ENCODE assay signal across 18 cellular contexts in genomic region chr16:29775742-29776408, GRCh38. TPM values are rescaled to one million over a fixed set of nuclear protein-coding genes. Genes with fewer than 3 reads are reported as not detected.
DNase-seq lines count a peak whose midpoint lies in the region; ATAC-seq and TF ChIP-seq lines count a peak whose summit lies in the region.
"Had no signal": no experiment of that assay in that cellular context is flagged by ENCODE, and none has a peak within 500 bp of the region (broad histone marks: within the 10 kb centered on the region; RNA-seq: fewer than 3 reads in every experiment).

No MANE protein-coding gene starts in this region.

- H3K36me3 ChIP-seq in neuronal stem cell (replicated peaks in 1 of 2; ENCODE audit: control insufficient read depth in 2 of 2, insufficient read depth in 2 of 2, low read length in 2 of 2) (no peaks in the 10 kb centered on the region), vagina (no peaks in the 10 kb centered on the region)
- H3K36me3 ChIP-seq: gastrocnemius medialis, thyroid gland had no signal

- intact Hi-C loops in vagina (cut with DNase I): no loop called here

- H3K4me2 ChIP-seq in neuronal stem cell (ENCODE audit: insufficient read depth, low read length, poor library complexity, severe bottlenecking): no peak overlapping the region

- no peaks in the 10 kb centered on the region for H3K79me1 ChIP-seq in neuronal stem cell (ENCODE audit: low read depth, low read length)

- H3K4me3 ChIP-seq in choroid plexus epithelial cell (ENCODE audit: low read depth, low read length) (no peak overlapping the region), neuronal stem cell (ENCODE audit: low read length in 2 of 2) (no peak overlapping the region), vagina (no peak overlapping the region)
- H3K4me3 ChIP-seq: gastrocnemius medialis, thyroid gland had no signal

- H3K27me3 ChIP-seq in neuronal stem cell (ENCODE audit: control insufficient read depth in 3 of 3, insufficient read depth in 3 of 3, low read depth in 1 of 3, low read length in 3 of 3) (peaks cover 0 to 17% (median 2%) of the 10 kb centered on the region in 3 experiments), vagina (no peaks in the 10 kb centered on the region)
- H3K27me3 ChIP-seq: thyroid gland had no signal

- no peak overlapping the region for H3K4ac ChIP-seq in neuronal stem cell (ENCODE audit: low read length)

- H3K14ac ChIP-seq in neuronal stem cell (ENCODE audit: low read length): no peak overlapping the region

- H3K23ac ChIP-seq in neuronal stem cell (ENCODE audit: low read depth, low read length, poor library complexity): no peak overlapping the region

- no peak overlapping the region for H4K8ac ChIP-seq in neuronal stem cell (ENCODE audit: low read depth, low read length)

- TF ChIP-seq CTCF in choroid plexus epithelial cell (conservative IDR thresholded peaks at IDR 0.05; ENCODE audit: low read depth, low read length) (no peak), vagina (IDR thresholded peaks at IDR 0.05) (no peak)

- peak overlapping the region; percentile 22 for H2AFZ ChIP-seq in neuronal stem cell (ENCODE audit: low read length)

- H2BK12ac ChIP-seq in neuronal stem cell (ENCODE audit: low read length): no peak overlapping the region

- H2BK5ac ChIP-seq in neuronal stem cell (ENCODE audit: low read length): no peak overlapping the region

- no peak overlapping the region for H4K91ac ChIP-seq in neuronal stem cell (ENCODE audit: low read depth, low read length, poor library complexity)

- H3K9me3 ChIP-seq in neuronal stem cell (replicated peaks in 1 of 2; ENCODE audit: control insufficient read depth in 2 of 2, insufficient read depth in 1 of 2, low read depth in 1 of 2, low read length in 2 of 2) (no peaks in the 10 kb centered on the region), vagina (no peaks in the 10 kb centered on the region)
- H3K9me3 ChIP-seq: gastrocnemius medialis, thyroid gland had no signal

- H3K27ac ChIP-seq in neuronal stem cell (replicated peaks; ENCODE audit: low read length) (no peak overlapping the region), vagina (no peak overlapping the region)
- H3K27ac ChIP-seq: gastrocnemius medialis, thyroid gland had no signal

- no peak overlapping the region for H2BK120ac ChIP-seq in neuronal stem cell (ENCODE audit: low read depth, low read length)

- peak; percentile 35 for DNase-seq in H4 (ENCODE audit: low spot score)
- peak; percentile 54 for DNase-seq in NCI-H2171 (lab: John Stamatoyannopoulos, UW)
- DNase-seq in choroid plexus epithelial cell (ENCODE audit: low read depth): peak; percentile 20
- DNase-seq in neuronal stem cell (ENCODE audit: low spot score): no peak
- no peak for DNase-seq in vagina (ENCODE audit: extremely low spot score in 2 of 2)
- DNase-seq in ACHN: no peak
- no peak for DNase-seq in activated CD4-positive, CD25-positive, alpha-beta regulatory T cell (lab: John Stamatoyannopoulos, UW)
- DNase-seq: activated T-cell treated with anti-CD3 and anti-CD28 coated beads for 4 hours; dermis blood vessel endothelial cell; gastrocnemius medialis; left cardiac atrium; MV-4-11; Right ventricle myocardium superior; stimulated activated CD4-positive, alpha-beta T cell treated with anti-CD3 and anti-CD28 coated beads, Interleukin-12 subunit alpha, Interleukin-12 subunit beta, amount 100 ng/mL, for 4 hours; thyroid gland had no signal

- H3K18ac ChIP-seq in neuronal stem cell (ENCODE audit: low read length): no peak overlapping the region

- no peak overlapping the region for H2BK15ac ChIP-seq in neuronal stem cell (ENCODE audit: low read length)

- no peak overlapping the region for H2AK5ac ChIP-seq in neuronal stem cell (ENCODE audit: low read depth, low read length)

- H3K9ac ChIP-seq in neuronal stem cell (ENCODE audit: low read depth, low read length, poor library complexity): no peak overlapping the region

- no CpG with 5 or more reads among the region's 4 CpGs for WGBS in neuronal stem cell (ENCODE audit: extremely low coverage in 2 of 2, insufficient read length in 2 of 2, insufficient replicate concordance in 1 of 2), 2 donors

- TF ChIP-seq POLR2A in vagina (IDR thresholded peaks at IDR 0.05): no peak

- H3K4me1 ChIP-seq in neuronal stem cell (ENCODE audit: control insufficient read depth in 2 of 2, insufficient read depth in 1 of 2, low read depth in 1 of 2, low read length in 2 of 2): peaks cover 0 to 2% of the 10 kb centered on the region in 2 donors
- H3K4me1 ChIP-seq in vagina: no peaks in the 10 kb centered on the region
- H3K4me1 ChIP-seq: gastrocnemius medialis, thyroid gland had no signal

- ATAC-seq in GM19023 (IDR thresholded peaks at IDR 0.05; ENCODE audit: unreplicated experiment): no peak
- ATAC-seq: gastrocnemius medialis had no signal

- in situ Hi-C loops in ACHN (cut with HindIII; ENCODE audit: low pct_ligation_motif_present, low pct_unique_long_range_greater_than_20kb, low sequenced_read_pairs): no loop called here

RNA-seq across cellular contexts. Expression of gene ZG16, which starts 2.2 kb away (rescaled TPM):
- total RNA-seq in H4 (2014; rRNA removed; shearing (Covaris generic)): not detected in 2 replicates
- polyA plus RNA-seq in neuronal stem cell (2013, experiment 1 of 2): not detected
- not detected for polyA plus RNA-seq in neuronal stem cell (2013, experiment 2 of 2)
- not detected for total RNA-seq in vagina
- total RNA-seq: CD8-positive, alpha-beta memory T cell; dermis blood vessel endothelial cell; left cardiac atrium; Right ventricle myocardium superior; thyroid gland had no signal
- polyA plus RNA-seq: CD8-positive, alpha-beta memory T cell; neural cell had no signal

RNA-seq across cellular contexts. Expression of gene KIF22, which starts 14.7 kb away (rescaled TPM):
- total RNA-seq in H4 (2014; rRNA removed; shearing (Covaris generic)): 60.9 and 72.7 TPM in 2 replicates
- polyA plus RNA-seq in neuronal stem cell (2013, experiment 1 of 2): 110 TPM
- 109 TPM for polyA plus RNA-seq in neuronal stem cell (2013, experiment 2 of 2)
- total RNA-seq in vagina: 18.9 TPM

RNA-seq across cellular contexts. Expression of gene C16orf54, which starts 30.1 kb away (rescaled TPM):
- 3.5 and 4.6 TPM in 2 replicates for total RNA-seq in H4 (2014; rRNA removed; shearing (Covaris generic))
- not detected for polyA plus RNA-seq in neuronal stem cell (2013, experiment 1 of 2)
- polyA plus RNA-seq in neuronal stem cell (2013, experiment 2 of 2): not detected
- total RNA-seq in vagina: 3.2 TPM
- total RNA-seq: dermis blood vessel endothelial cell had no signal
- polyA plus RNA-seq: neural cell had no signal

RNA-seq across cellular contexts. Expression of gene MAZ, which starts 30.5 kb away (rescaled TPM):
- 84.6 and 135 TPM in 2 replicates for total RNA-seq in H4 (2014; rRNA removed; shearing (Covaris generic))
- polyA plus RNA-seq in neuronal stem cell (2013, experiment 1 of 2): 202 TPM
- 199 TPM for polyA plus RNA-seq in neuronal stem cell (2013, experiment 2 of 2)
- total RNA-seq in vagina: 87.7 TPM

RNA-seq across cellular contexts. Expression of gene PRRT2, which starts 36.1 kb away (rescaled TPM):
- 0.14 and 1.0 TPM in 2 replicates for total RNA-seq in H4 (2014; rRNA removed; shearing (Covaris generic))
- polyA plus RNA-seq in neuronal stem cell (2013, experiment 1 of 2): 75.9 TPM
- polyA plus RNA-seq in neuronal stem cell (2013, experiment 2 of 2): 71.0 TPM
- 20.4 TPM for total RNA-seq in vagina

Comparison
In these comparisons a context has a peak if more than half of its experiments do, and no peak if none do; other contexts are left out.
1. DNase-seq: peak in H4 (single experiment), NCI-H2171 (single experiment) and choroid plexus epithelial cell (single experiment); none in neuronal stem cell (single experiment), vagina (0 of 2), ACHN (single experiment) and activated CD4-positive, CD25-positive, alpha-beta regulatory T cell (0 of 4).